Comparison of ENCODE assay signal across 29 cellular contexts in the genomic region with DNA sequence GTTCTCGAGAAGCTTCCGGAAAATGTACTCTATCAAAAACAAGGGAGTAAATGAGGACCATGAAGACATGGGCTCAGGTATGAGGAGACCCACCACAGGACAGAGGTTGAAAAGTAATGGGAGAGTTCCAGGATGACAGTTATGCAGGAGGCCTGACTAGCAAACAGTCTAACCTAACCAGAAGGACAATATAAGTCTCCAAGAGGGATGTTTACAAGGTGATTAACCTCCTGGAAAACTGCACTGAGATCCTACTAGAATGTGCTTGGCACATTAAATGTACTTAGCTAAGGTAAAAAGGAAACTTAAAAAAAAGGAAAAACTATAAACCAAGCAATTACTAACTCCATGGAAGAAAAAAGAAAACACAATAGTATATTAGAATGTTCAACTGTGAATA.
"Had no signal": no experiment of that assay in that cellular context is flagged by ENCODE, and none has a peak within 500 bp of the region (broad histone marks: within the 10 kb centered on the region; RNA-seq: fewer than 3 reads in every experiment).

No MANE protein-coding gene starts in this region.

- H3K9me3 ChIP-seq: adrenal gland had no signal

- H3K36me3 ChIP-seq: adrenal gland, ascending aorta, breast epithelium, cardiac muscle cell, WERI-Rb-1 had no signal

- H3K4me3 ChIP-seq: adrenal gland, ascending aorta, breast epithelium, cardiac muscle cell, coronary artery, dorsolateral prefrontal cortex had no signal

- ATAC-seq: activated CD4-positive, CD25-positive, alpha-beta regulatory T cell treated with anti-CD3 and anti-CD28 coated beads, Interleukin-2, amount 50 U/mL, for 24 hours; activated CD8-positive, alpha-beta T cell treated with anti-CD3 and anti-CD28 coated beads for 36 hours; activated naive CD8-positive, alpha-beta T cell treated with anti-CD3 and anti-CD28 coated beads, Interleukin-2, amount 50 U/mL, for 24 hours; activated T-cell treated with anti-CD3 and anti-CD28 coated beads, Interleukin-2, amount 50 U/mL, for 4 hours; activated T-helper 17 cell treated with anti-CD3 and anti-CD28 coated beads, Interleukin-2, amount 50 U/mL, for 72 hours; esophagus mucosa had no signal

- H3K4me1 ChIP-seq: adrenal gland, ascending aorta, breast epithelium had no signal

- H3K27ac ChIP-seq: adrenal gland, ascending aorta, breast epithelium, cardiac muscle cell, coronary artery, dorsolateral prefrontal cortex, WERI-Rb-1 had no signal

- DNase-seq: activated B cell treated with CpG ODN at 0.5 μM for 24 hours; activated CD4-positive, alpha-beta T cell treated with anti-CD3 and anti-CD28 coated beads for 48 hours; activated CD4-positive, alpha-beta T cell treated with anti-CD3 and anti-CD28 coated beads, Interleukin-2, amount 50 U/mL, for 1 hour; activated CD4-positive, alpha-beta T cell treated with anti-CD3 and anti-CD28 coated beads, Interleukin-2, amount 50 U/mL, for 48 hours; activated CD8-positive, alpha-beta memory T cell treated with anti-CD3 and anti-CD28 coated beads for 24 hours; activated CD8-positive, alpha-beta T cell treated with anti-CD3 and anti-CD28 coated beads for 36 hours; activated effector memory CD4-positive, alpha-beta T cell treated with Interleukin-2 at 50 U/mL for 16 hours; activated naive CD4-positive, alpha-beta T cell treated with anti-CD3 and anti-CD28 coated beads for 36 hours; activated naive CD8-positive, alpha-beta T cell treated with anti-CD3 and anti-CD28 coated beads for 36 hours; activated naive CD8-positive, alpha-beta T cell treated with anti-CD3 and anti-CD28 coated beads, Interleukin-2, amount 50 U/mL, for 24 hours; activated T-cell treated with anti-CD3 and anti-CD28 coated beads, Interleukin-2, amount 50 U/mL, for 4 hours; adrenal gland; amygdala; central memory CD4-positive, alpha-beta T cell; cerebellar nuclear complex; dorsolateral prefrontal cortex; effector memory CD4-positive, alpha-beta T cell; endodermal cell; foreskin fibroblast; head of caudate nucleus; T-helper 9 cell; WERI-Rb-1 had no signal

- H3K27me3 ChIP-seq: adrenal gland, ascending aorta, breast epithelium, cardiac muscle cell, dorsolateral prefrontal cortex had no signal
